In genomic region chr6:142816024-142816423, GRCh38 we compare ENCODE assay signal across 21 cellular contexts.
A peak's percentile ranks its signal among the peaks of the same experiment; 100 is the strongest.
DNase-seq lines count a peak whose midpoint lies in the region; ATAC-seq, FAIRE-seq and TF ChIP-seq lines count a peak whose summit lies in the region.
"Had no signal": no experiment of that assay in that cellular context is flagged by ENCODE, and none has a peak within 500 bp of the region (broad histone marks: within the 10 kb centered on the region; RNA-seq: fewer than 3 reads in every experiment).

No MANE protein-coding gene starts in this region.

- DNase-seq in left ventricle myocardium superior (no peak), Right ventricle myocardium inferior (ENCODE audit: missing footprints) (no peak), dedifferentiated amniotic fluid mesenchymal stem cell (ENCODE audit: extremely low spot score) (peak; percentile 36), osteocyte (ENCODE audit: extremely low spot score, unreplicated experiment) (no peak), nephron progenitor cell (no peak), D721Med (ENCODE audit: insufficient read length, low spot score) (no peak)
- DNase-seq: activated CD4-positive, alpha-beta T cell treated with anti-CD3 and anti-CD28 coated beads, Interleukin-2, amount 10 ng/mL, durations not matched to agents 7 days and 5 days; activated CD8-positive, alpha-beta memory T cell treated with anti-CD3 and anti-CD28 coated beads, Interleukin-2, amount 10 ng/mL, durations not matched to agents 7 days and 5 days; activated naive CD8-positive, alpha-beta T cell treated with anti-CD3 and anti-CD28 coated beads, Interleukin-2, amount 10 ng/mL, durations not matched to agents 7 days and 5 days; NCI-H1048; NCI-H1930; right lobe of liver; SHP77; stimulated activated CD4-positive, alpha-beta T cell treated with anti-CD3 and anti-CD28 coated beads, Interleukin-12 subunit alpha, Interleukin-12 subunit beta, amount 100 ng/mL, for 4 hours; stimulated activated CD4-positive, alpha-beta T cell treated with anti-CD3 and anti-CD28 coated beads, Interleukin-4, amount 100 ng/mL, for 1 hour had no signal

- no peak for TF ChIP-seq CTCF in osteocyte (IDR thresholded peaks at IDR 0.05)
- no peak for TF ChIP-seq CTCF in nephron progenitor cell (IDR thresholded peaks at IDR 0.05)
- TF ChIP-seq CTCF in D721Med (IDR thresholded peaks at IDR 0.05; ENCODE audit: insufficient read depth, missing control alignments), result no peak

- H3K27ac Mint-ChIP-seq in activated T-helper 17 cell treated with anti-CD3 and anti-CD28 coated beads, Interleukin-2, amount 50 U/mL, for 72 hours, result peak overlapping the region; percentile 60
- H3K27ac Mint-ChIP-seq in osteocyte (ENCODE audit: unreplicated experiment) (peak overlapping the region; percentile 91), nephron progenitor cell (no peak overlapping the region)
- H3K27ac Mint-ChIP-seq: activated CD4-positive, alpha-beta T cell treated with anti-CD3 and anti-CD28 coated beads, Interleukin-2, amount 10 ng/mL, durations not matched to agents 7 days and 5 days; activated CD8-positive, alpha-beta memory T cell treated with anti-CD3 and anti-CD28 coated beads, Interleukin-2, amount 10 ng/mL, durations not matched to agents 7 days and 5 days; activated naive CD8-positive, alpha-beta T cell treated with anti-CD3 and anti-CD28 coated beads, Interleukin-2, amount 10 ng/mL, durations not matched to agents 7 days and 5 days; activated T-helper 1 cell treated with anti-CD3 and anti-CD28 coated beads, Interleukin-12 subunit alpha, Interleukin-12 subunit beta, Interleukin-2, Interleukin-4 antibody, amounts not matched to agents 30 ng/mL and 10 ng/mL and 1 ng/mL, durations not matched to agents 14 hours and 24 hours and 36 hours had no signal

- ATAC-seq in left ventricle myocardium superior (peak; percentile 48), Right ventricle myocardium inferior (no peak), HG03025 (IDR thresholded peaks at IDR 0.05; ENCODE audit: low FRiP score, unreplicated experiment) (no peak)
- no peak for ATAC-seq in activated T-helper 17 cell treated with anti-CD3 and anti-CD28 coated beads, Interleukin-2, amount 50 U/mL, for 72 hours (replicated peaks)
- ATAC-seq: activated CD8-positive, alpha-beta memory T cell treated with anti-CD3 and anti-CD28 coated beads, Interleukin-2, amount 10 ng/mL, durations not matched to agents 7 days and 5 days; GM12878; right lobe of liver had no signal

- intact Hi-C loops in left ventricle myocardium superior (cut with micrococcal nuclease), result no loop called here
- intact Hi-C loops in Right ventricle myocardium inferior (cut with DNase I), result no loop called here

- H3K4me1 Mint-ChIP-seq in activated T-helper 17 cell treated with anti-CD3 and anti-CD28 coated beads, Interleukin-2, amount 50 U/mL, for 72 hours, result peaks cover 61% of the 10 kb centered on the region
- peaks cover 83% of the 10 kb centered on the region for H3K4me1 Mint-ChIP-seq in osteocyte (ENCODE audit: unreplicated experiment)
- H3K4me1 Mint-ChIP-seq in nephron progenitor cell, result peaks cover 16% of the 10 kb centered on the region

- no peaks in the 10 kb centered on the region for H3K27me3 Mint-ChIP-seq in activated T-helper 17 cell treated with anti-CD3 and anti-CD28 coated beads, Interleukin-2, amount 50 U/mL, for 72 hours
- H3K27me3 Mint-ChIP-seq in osteocyte (ENCODE audit: unreplicated experiment) (no peaks in the 10 kb centered on the region), nephron progenitor cell (ENCODE audit: low read depth, poor library complexity) (no peaks in the 10 kb centered on the region)
- H3K27me3 Mint-ChIP-seq: activated CD4-positive, alpha-beta T cell treated with anti-CD3 and anti-CD28 coated beads, Interleukin-2, amount 10 ng/mL, durations not matched to agents 7 days and 5 days; activated CD8-positive, alpha-beta memory T cell treated with anti-CD3 and anti-CD28 coated beads, Interleukin-2, amount 10 ng/mL, durations not matched to agents 7 days and 5 days; activated naive CD8-positive, alpha-beta T cell treated with anti-CD3 and anti-CD28 coated beads, Interleukin-2, amount 10 ng/mL, durations not matched to agents 7 days and 5 days had no signal

- no peaks in the 10 kb centered on the region for H3K9me3 Mint-ChIP-seq in activated T-helper 17 cell treated with anti-CD3 and anti-CD28 coated beads, Interleukin-2, amount 50 U/mL, for 72 hours
- H3K9me3 Mint-ChIP-seq in osteocyte (ENCODE audit: unreplicated experiment), result peaks cover 11% of the 10 kb centered on the region
- no peaks in the 10 kb centered on the region for H3K9me3 Mint-ChIP-seq in nephron progenitor cell
- H3K9me3 Mint-ChIP-seq: activated naive CD8-positive, alpha-beta T cell treated with anti-CD3 and anti-CD28 coated beads, Interleukin-2, amount 10 ng/mL, durations not matched to agents 7 days and 5 days; activated T-helper 1 cell treated with anti-CD3 and anti-CD28 coated beads, Interleukin-12 subunit alpha, Interleukin-12 subunit beta, Interleukin-2, Interleukin-4 antibody, amounts not matched to agents 30 ng/mL and 10 ng/mL and 1 ng/mL, durations not matched to agents 14 hours and 24 hours and 36 hours had no signal

- no peak for FAIRE-seq in D721Med (lab: Jason Lieb, UNC)
- FAIRE-seq: GM12878, H1 had no signal

- peak overlapping the region; percentile 62 for H3K4me3 Mint-ChIP-seq in activated T-helper 17 cell treated with anti-CD3 and anti-CD28 coated beads, Interleukin-2, amount 50 U/mL, for 72 hours
- H3K4me3 Mint-ChIP-seq in osteocyte (ENCODE audit: unreplicated experiment), result peak overlapping the region; percentile 9
- no peak overlapping the region for H3K4me3 Mint-ChIP-seq in nephron progenitor cell
- H3K4me3 Mint-ChIP-seq: activated CD4-positive, alpha-beta T cell treated with anti-CD3 and anti-CD28 coated beads, Interleukin-2, amount 10 ng/mL, durations not matched to agents 7 days and 5 days; activated CD8-positive, alpha-beta memory T cell treated with anti-CD3 and anti-CD28 coated beads, Interleukin-2, amount 10 ng/mL, durations not matched to agents 7 days and 5 days; activated naive CD8-positive, alpha-beta T cell treated with anti-CD3 and anti-CD28 coated beads, Interleukin-2, amount 10 ng/mL, durations not matched to agents 7 days and 5 days; activated T-helper 1 cell treated with anti-CD3 and anti-CD28 coated beads, Interleukin-12 subunit alpha, Interleukin-12 subunit beta, Interleukin-2, Interleukin-4 antibody, amounts not matched to agents 30 ng/mL and 10 ng/mL and 1 ng/mL, durations not matched to agents 14 hours and 24 hours and 36 hours; brain had no signal

- H3K36me3 Mint-ChIP-seq in activated T-helper 17 cell treated with anti-CD3 and anti-CD28 coated beads, Interleukin-2, amount 50 U/mL, for 72 hours (ENCODE audit: low read depth), result peaks cover 90% of the 10 kb centered on the region
- H3K36me3 Mint-ChIP-seq in osteocyte (ENCODE audit: unreplicated experiment) (peaks cover 18% of the 10 kb centered on the region), nephron progenitor cell (ENCODE audit: low read depth) (peaks cover 5% of the 10 kb centered on the region)
- H3K36me3 Mint-ChIP-seq: brain had no signal
